Comparison of ENCODE assay signal across 2 cellular contexts in the genomic region with DNA sequence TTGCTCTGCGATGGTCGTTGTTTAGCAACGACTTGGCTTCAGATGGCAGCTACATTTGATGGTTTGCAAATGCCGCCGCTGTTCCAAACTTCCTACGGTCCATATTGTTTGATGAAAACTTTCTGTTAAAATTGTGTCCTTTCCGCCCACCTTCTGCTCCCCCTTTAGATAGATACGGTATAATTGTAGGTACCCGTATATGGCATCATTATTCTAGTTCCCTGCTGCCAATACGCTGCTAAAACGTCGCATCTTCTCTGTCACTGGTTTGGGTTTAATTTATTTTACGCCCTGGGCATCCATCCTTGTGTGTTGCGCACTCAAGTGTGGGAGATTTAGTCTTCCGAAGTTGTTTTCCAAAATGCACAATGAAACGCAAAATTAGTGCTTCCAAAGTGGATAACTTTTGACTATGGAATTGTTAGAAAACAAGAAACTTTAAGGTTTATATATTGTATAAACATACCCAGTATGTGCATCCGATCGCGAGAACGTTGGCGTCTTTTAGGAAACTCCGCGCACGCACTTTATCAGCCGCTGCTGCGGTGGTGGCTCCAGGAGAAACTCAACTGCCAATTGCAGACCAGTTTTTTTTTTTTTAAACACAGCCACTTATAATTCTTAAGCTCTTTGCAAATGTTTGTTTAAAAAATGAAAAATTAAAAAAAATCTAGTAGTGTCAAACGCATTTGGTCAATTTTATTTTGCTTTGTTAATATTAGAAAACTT.
TF ChIP-seq lines count a peak whose summit lies in the region.

No MANE protein-coding gene starts in this region.

TF ChIP-seq in SK-N-SH, 30 proteins besides CTCF, POLR2A, EP300 and RAD21 (continued from another document):
- TF ChIP-seq, protein P1, sequence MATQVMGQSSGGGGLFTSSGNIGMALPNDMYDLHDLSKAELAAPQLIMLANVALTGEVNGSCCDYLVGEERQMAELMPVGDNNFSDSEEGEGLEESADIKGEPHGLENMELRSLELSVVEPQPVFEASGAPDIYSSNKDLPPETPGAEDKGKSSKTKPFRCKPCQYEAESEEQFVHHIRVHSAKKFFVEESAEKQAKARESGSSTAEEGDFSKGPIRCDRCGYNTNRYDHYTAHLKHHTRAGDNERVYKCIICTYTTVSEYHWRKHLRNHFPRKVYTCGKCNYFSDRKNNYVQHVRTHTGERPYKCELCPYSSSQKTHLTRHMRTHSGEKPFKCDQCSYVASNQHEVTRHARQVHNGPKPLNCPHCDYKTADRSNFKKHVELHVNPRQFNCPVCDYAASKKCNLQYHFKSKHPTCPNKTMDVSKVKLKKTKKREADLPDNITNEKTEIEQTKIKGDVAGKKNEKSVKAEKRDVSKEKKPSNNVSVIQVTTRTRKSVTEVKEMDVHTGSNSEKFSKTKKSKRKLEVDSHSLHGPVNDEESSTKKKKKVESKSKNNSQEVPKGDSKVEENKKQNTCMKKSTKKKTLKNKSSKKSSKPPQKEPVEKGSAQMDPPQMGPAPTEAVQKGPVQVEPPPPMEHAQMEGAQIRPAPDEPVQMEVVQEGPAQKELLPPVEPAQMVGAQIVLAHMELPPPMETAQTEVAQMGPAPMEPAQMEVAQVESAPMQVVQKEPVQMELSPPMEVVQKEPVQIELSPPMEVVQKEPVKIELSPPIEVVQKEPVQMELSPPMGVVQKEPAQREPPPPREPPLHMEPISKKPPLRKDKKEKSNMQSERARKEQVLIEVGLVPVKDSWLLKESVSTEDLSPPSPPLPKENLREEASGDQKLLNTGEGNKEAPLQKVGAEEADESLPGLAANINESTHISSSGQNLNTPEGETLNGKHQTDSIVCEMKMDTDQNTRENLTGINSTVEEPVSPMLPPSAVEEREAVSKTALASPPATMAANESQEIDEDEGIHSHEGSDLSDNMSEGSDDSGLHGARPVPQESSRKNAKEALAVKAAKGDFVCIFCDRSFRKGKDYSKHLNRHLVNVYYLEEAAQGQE (IDR thresholded peaks at IDR 0.05; ENCODE audit: low read depth, low read length), result no peak
TF ChIP-seq in SK-N-SH: peak in this region for 1.

TF ChIP-seq in SK-N-SH treated with all-trans-retinoic acid at 6 μM for 48 hours, 23 proteins besides CTCF, POLR2A, EP300 and RAD21 (continued from another document):
- TF ChIP-seq, protein P2, sequence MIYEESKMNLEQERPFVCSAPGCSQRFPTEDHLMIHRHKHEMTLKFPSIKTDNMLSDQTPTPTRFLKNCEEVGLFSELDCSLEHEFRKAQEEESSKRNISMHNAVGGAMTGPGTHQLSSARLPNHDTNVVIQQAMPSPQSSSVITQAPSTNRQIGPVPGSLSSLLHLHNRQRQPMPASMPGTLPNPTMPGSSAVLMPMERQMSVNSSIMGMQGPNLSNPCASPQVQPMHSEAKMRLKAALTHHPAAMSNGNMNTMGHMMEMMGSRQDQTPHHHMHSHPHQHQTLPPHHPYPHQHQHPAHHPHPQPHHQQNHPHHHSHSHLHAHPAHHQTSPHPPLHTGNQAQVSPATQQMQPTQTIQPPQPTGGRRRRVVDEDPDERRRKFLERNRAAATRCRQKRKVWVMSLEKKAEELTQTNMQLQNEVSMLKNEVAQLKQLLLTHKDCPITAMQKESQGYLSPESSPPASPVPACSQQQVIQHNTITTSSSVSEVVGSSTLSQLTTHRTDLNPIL (CRISPR knock-in tag; IDR thresholded peaks at IDR 0.05; ENCODE audit: low read depth), result no peak
- TF ChIP-seq ISL1 (CRISPR knock-in tag; IDR thresholded peaks at IDR 0.05) (no peak), ZNF8 (CRISPR knock-in tag; IDR thresholded peaks at IDR 0.05) (no peak), ZFP3 (CRISPR knock-in tag; IDR thresholded peaks at IDR 0.05) (no peak), RARB (CRISPR knock-in tag; IDR thresholded peaks at IDR 0.05) (no peak), BACH2 (CRISPR knock-in tag; IDR thresholded peaks at IDR 0.05; ENCODE audit: borderline replicate concordance) (no peak), ZNF70 (CRISPR knock-in tag; IDR thresholded peaks at IDR 0.05) (no peak), ARNTL (CRISPR knock-in tag; IDR thresholded peaks at IDR 0.05; ENCODE audit: borderline replicate concordance, low read depth) (no peak)
- TF ChIP-seq, protein P3, sequence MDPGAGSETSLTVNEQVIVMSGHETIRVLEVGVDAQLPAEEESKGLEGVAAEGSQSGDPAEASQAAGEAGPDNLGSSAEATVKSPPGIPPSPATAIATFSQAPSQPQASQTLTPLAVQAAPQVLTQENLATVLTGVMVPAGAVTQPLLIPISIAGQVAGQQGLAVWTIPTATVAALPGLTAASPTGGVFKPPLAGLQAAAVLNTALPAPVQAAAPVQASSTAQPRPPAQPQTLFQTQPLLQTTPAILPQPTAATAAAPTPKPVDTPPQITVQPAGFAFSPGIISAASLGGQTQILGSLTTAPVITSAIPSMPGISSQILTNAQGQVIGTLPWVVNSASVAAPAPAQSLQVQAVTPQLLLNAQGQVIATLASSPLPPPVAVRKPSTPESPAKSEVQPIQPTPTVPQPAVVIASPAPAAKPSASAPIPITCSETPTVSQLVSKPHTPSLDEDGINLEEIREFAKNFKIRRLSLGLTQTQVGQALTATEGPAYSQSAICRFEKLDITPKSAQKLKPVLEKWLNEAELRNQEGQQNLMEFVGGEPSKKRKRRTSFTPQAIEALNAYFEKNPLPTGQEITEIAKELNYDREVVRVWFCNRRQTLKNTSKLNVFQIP (CRISPR knock-in tag; IDR thresholded peaks at IDR 0.05; ENCODE audit: borderline replicate concordance, low read depth), result no peak
- TF ChIP-seq, protein P4, sequence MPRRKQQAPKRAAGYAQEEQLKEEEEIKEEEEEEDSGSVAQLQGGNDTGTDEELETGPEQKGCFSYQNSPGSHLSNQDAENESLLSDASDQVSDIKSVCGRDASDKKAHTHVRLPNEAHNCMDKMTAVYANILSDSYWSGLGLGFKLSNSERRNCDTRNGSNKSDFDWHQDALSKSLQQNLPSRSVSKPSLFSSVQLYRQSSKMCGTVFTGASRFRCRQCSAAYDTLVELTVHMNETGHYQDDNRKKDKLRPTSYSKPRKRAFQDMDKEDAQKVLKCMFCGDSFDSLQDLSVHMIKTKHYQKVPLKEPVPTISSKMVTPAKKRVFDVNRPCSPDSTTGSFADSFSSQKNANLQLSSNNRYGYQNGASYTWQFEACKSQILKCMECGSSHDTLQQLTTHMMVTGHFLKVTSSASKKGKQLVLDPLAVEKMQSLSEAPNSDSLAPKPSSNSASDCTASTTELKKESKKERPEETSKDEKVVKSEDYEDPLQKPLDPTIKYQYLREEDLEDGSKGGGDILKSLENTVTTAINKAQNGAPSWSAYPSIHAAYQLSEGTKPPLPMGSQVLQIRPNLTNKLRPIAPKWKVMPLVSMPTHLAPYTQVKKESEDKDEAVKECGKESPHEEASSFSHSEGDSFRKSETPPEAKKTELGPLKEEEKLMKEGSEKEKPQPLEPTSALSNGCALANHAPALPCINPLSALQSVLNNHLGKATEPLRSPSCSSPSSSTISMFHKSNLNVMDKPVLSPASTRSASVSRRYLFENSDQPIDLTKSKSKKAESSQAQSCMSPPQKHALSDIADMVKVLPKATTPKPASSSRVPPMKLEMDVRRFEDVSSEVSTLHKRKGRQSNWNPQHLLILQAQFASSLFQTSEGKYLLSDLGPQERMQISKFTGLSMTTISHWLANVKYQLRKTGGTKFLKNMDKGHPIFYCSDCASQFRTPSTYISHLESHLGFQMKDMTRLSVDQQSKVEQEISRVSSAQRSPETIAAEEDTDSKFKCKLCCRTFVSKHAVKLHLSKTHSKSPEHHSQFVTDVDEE (CRISPR knock-in tag; IDR thresholded peaks at IDR 0.05), result no peak
